Comparison of ENCODE assay signal across 1 cellular context in genomic region chr20:31678389-31679356, GRCh38.
TF ChIP-seq lines count a peak whose summit lies in the region.

No MANE protein-coding gene starts in this region.

TF ChIP-seq in HepG2, 621 proteins besides CTCF, POLR2A, EP300 and RAD21 (continued from another document and continues in another):
- peak; percentile 75; the same call in 1 of the 2 replicates for TF ChIP-seq THRA (CRISPR knock-in tag; IDR thresholded peaks at IDR 0.05; ENCODE audit: borderline replicate concordance)
- TF ChIP-seq ELK4 (CRISPR knock-in tag; IDR thresholded peaks at IDR 0.05; ENCODE audit: borderline replicate concordance): no peak
- no peak for TF ChIP-seq ZFP90 (CRISPR knock-in tag; IDR thresholded peaks at IDR 0.05; ENCODE audit: borderline replicate concordance)
- TF ChIP-seq RBFOX2 (IDR thresholded peaks at IDR 0.05; ENCODE audit: low read depth, low read length): no peak; the same call in 1 of the 2 replicates
- no peak for TF ChIP-seq ZNF670 (CRISPR knock-in tag; IDR thresholded peaks at IDR 0.05; ENCODE audit: borderline replicate concordance)
- no peak for TF ChIP-seq AHDC1 (CRISPR knock-in tag; IDR thresholded peaks at IDR 0.05; ENCODE audit: borderline replicate concordance)
- no peak for TF ChIP-seq ZNF260 (CRISPR knock-in tag; IDR thresholded peaks at IDR 0.05; ENCODE audit: borderline replicate concordance, low read depth)
- TF ChIP-seq ZNF432 (CRISPR knock-in tag; IDR thresholded peaks at IDR 0.05; ENCODE audit: borderline replicate concordance): no peak
- no peak for TF ChIP-seq EED (CRISPR knock-in tag; IDR thresholded peaks at IDR 0.05)
- TF ChIP-seq SIX1 (CRISPR knock-in tag; IDR thresholded peaks at IDR 0.05; ENCODE audit: borderline replicate concordance): no peak
- TF ChIP-seq THAP11 (CRISPR knock-in tag; IDR thresholded peaks at IDR 0.05): no peak
- no peak for TF ChIP-seq NR1H2 (CRISPR knock-in tag; IDR thresholded peaks at IDR 0.05; ENCODE audit: borderline replicate concordance, low read depth)
- TF ChIP-seq CEBPG (CRISPR knock-in tag; IDR thresholded peaks at IDR 0.05): no peak
- peak; percentile 59; the same call in 1 of the 2 replicates for TF ChIP-seq ZNF281 (CRISPR knock-in tag; IDR thresholded peaks at IDR 0.05; ENCODE audit: borderline replicate concordance)
- no peak for TF ChIP-seq ZNF816 (CRISPR knock-in tag; IDR thresholded peaks at IDR 0.05; ENCODE audit: borderline replicate concordance)
- TF ChIP-seq ZNF737 (CRISPR knock-in tag; IDR thresholded peaks at IDR 0.05; ENCODE audit: borderline replicate concordance): no peak
- TF ChIP-seq U2AF2 (IDR thresholded peaks at IDR 0.05; ENCODE audit: low read depth, low read length): no peak
- TF ChIP-seq MXD3 (CRISPR knock-in tag; IDR thresholded peaks at IDR 0.05): no peak
- TF ChIP-seq CBX1 (IDR thresholded peaks at IDR 0.05; ENCODE audit: low read depth): no peak
- no peak for TF ChIP-seq CC2D1A (CRISPR knock-in tag; IDR thresholded peaks at IDR 0.05)
- no peak for TF ChIP-seq ZSCAN9 (CRISPR knock-in tag; IDR thresholded peaks at IDR 0.05; ENCODE audit: borderline replicate concordance)
- no peak for TF ChIP-seq BHLHE40 (IDR thresholded peaks at IDR 0.05; ENCODE audit: low read length)
- TF ChIP-seq ZNF713 (CRISPR knock-in tag; IDR thresholded peaks at IDR 0.05): no peak
- no peak for TF ChIP-seq ZNF546 (CRISPR knock-in tag; conservative IDR thresholded peaks at IDR 0.05)
- TF ChIP-seq ZZZ3 (CRISPR knock-in tag; IDR thresholded peaks at IDR 0.05; ENCODE audit: borderline replicate concordance): no peak
- TF ChIP-seq SNAPC2 (CRISPR knock-in tag; IDR thresholded peaks at IDR 0.05): no peak; the same call in 1 of the 2 replicates
- no peak for TF ChIP-seq CEBPZ (IDR thresholded peaks at IDR 0.05; ENCODE audit: low read length)
- TF ChIP-seq ZNF660 (CRISPR knock-in tag; IDR thresholded peaks at IDR 0.05; ENCODE audit: borderline replicate concordance, low read depth): no peak
- no peak for TF ChIP-seq ZNF562 (CRISPR knock-in tag; IDR thresholded peaks at IDR 0.05; ENCODE audit: borderline replicate concordance)
- TF ChIP-seq REXO4 (CRISPR knock-in tag; IDR thresholded peaks at IDR 0.05; ENCODE audit: borderline replicate concordance): no peak
- TF ChIP-seq SSRP1 (CRISPR knock-in tag; IDR thresholded peaks at IDR 0.05): peak; percentile 73; the same call in 1 of the 2 replicates
- TF ChIP-seq RCOR2 (CRISPR knock-in tag; IDR thresholded peaks at IDR 0.05): 0 out of 2 replicates have a peak, but pooled peaks have one; percentile 16
- TF ChIP-seq KDM5A (IDR thresholded peaks at IDR 0.05; ENCODE audit: borderline replicate concordance, low read length): no peak; the same call in 1 of the 2 replicates
- no peak for TF ChIP-seq ZNF572 (CRISPR knock-in tag; IDR thresholded peaks at IDR 0.05)
- no peak for TF ChIP-seq KLF11 (CRISPR knock-in tag; IDR thresholded peaks at IDR 0.05)
- no peak for TF ChIP-seq ZNF333 (CRISPR knock-in tag; IDR thresholded peaks at IDR 0.05; ENCODE audit: borderline replicate concordance)
- TF ChIP-seq ZNF567 (CRISPR knock-in tag; IDR thresholded peaks at IDR 0.05; ENCODE audit: borderline replicate concordance): no peak
- no peak for TF ChIP-seq KLF16 (CRISPR knock-in tag; IDR thresholded peaks at IDR 0.05)
- TF ChIP-seq SNAPC4 (CRISPR knock-in tag; IDR thresholded peaks at IDR 0.05): no peak
- no peak; the same call in 1 of the 2 replicates for TF ChIP-seq NCOA1 (CRISPR knock-in tag; IDR thresholded peaks at IDR 0.05)
- no peak for TF ChIP-seq CHCHD3 (CRISPR knock-in tag; IDR thresholded peaks at IDR 0.05)
